ENCODE assay signal across 1 cellular context in the genomic region with DNA sequence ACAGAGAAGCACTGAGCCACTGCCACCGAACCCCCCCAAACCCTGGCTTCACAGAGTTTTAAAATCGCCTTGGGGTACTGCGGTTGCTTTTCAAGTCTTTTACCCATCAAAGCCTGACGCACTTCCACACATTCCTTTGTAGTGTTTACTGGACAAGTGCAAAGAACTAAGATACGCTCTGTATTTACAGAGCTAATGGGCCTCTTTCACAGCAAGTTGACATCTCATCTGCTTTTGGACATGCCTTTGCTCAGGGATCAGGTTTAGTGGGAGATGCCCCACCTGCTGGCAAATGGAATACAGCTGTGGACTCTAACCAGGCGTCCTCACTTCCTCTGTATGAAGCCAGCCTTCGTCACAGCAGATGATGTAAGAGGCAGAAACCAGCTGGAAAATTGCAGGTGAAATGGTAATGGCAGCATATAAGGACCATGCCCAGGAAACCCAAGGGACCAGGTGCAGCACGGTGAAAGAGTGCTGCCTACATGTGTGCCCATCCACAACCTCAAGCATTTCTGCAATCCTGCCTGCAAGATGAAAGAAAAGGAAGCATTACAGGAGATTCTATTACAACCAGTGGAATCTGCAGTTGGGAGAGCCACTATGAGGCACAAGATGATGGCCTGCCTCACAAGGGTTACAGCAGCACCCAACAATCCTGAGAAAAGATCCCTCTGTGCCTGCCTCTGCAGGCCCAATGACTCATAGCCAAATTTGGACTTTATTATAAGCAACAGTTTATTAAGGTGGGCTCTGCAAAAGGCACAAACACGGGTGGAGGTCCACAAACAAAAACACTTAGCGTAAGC.
TF ChIP-seq lines count a peak whose summit lies in the region.

No MANE protein-coding gene starts in this region.

TF ChIP-seq in HepG2, 621 proteins besides CTCF, POLR2A, EP300 and RAD21 (continued from another document and continues in another):
- TF ChIP-seq, protein P1, sequence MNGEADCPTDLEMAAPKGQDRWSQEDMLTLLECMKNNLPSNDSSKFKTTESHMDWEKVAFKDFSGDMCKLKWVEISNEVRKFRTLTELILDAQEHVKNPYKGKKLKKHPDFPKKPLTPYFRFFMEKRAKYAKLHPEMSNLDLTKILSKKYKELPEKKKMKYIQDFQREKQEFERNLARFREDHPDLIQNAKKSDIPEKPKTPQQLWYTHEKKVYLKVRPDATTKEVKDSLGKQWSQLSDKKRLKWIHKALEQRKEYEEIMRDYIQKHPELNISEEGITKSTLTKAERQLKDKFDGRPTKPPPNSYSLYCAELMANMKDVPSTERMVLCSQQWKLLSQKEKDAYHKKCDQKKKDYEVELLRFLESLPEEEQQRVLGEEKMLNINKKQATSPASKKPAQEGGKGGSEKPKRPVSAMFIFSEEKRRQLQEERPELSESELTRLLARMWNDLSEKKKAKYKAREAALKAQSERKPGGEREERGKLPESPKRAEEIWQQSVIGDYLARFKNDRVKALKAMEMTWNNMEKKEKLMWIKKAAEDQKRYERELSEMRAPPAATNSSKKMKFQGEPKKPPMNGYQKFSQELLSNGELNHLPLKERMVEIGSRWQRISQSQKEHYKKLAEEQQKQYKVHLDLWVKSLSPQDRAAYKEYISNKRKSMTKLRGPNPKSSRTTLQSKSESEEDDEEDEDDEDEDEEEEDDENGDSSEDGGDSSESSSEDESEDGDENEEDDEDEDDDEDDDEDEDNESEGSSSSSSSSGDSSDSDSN (CRISPR knock-in tag; IDR thresholded peaks at IDR 0.05) = peak; percentile 60
- no peak for TF ChIP-seq SIN3B (IDR thresholded peaks at IDR 0.05; ENCODE audit: low read length)
- TF ChIP-seq, protein P2, sequence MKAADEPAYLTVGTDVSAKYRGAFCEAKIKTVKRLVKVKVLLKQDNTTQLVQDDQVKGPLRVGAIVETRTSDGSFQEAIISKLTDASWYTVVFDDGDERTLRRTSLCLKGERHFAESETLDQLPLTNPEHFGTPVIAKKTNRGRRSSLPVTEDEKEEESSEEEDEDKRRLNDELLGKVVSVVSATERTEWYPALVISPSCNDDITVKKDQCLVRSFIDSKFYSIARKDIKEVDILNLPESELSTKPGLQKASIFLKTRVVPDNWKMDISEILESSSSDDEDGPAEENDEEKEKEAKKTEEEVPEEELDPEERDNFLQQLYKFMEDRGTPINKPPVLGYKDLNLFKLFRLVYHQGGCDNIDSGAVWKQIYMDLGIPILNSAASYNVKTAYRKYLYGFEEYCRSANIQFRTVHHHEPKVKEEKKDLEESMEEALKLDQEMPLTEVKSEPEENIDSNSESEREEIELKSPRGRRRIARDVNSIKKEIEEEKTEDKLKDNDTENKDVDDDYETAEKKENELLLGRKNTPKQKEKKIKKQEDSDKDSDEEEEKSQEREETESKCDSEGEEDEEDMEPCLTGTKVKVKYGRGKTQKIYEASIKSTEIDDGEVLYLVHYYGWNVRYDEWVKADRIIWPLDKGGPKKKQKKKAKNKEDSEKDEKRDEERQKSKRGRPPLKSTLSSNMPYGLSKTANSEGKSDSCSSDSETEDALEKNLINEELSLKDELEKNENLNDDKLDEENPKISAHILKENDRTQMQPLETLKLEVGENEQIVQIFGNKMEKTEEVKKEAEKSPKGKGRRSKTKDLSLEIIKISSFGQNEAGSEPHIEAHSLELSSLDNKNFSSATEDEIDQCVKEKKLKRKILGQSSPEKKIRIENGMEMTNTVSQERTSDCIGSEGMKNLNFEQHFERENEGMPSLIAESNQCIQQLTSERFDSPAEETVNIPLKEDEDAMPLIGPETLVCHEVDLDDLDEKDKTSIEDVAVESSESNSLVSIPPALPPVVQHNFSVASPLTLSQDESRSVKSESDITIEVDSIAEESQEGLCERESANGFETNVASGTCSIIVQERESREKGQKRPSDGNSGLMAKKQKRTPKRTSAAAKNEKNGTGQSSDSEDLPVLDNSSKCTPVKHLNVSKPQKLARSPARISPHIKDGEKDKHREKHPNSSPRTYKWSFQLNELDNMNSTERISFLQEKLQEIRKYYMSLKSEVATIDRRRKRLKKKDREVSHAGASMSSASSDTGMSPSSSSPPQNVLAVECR (CRISPR knock-in tag; IDR thresholded peaks at IDR 0.05; ENCODE audit: borderline replicate concordance) = peak; percentile 65; the same call in 1 of the 2 replicates
- TF ChIP-seq ZBTB4 (CRISPR knock-in tag; IDR thresholded peaks at IDR 0.05; ENCODE audit: borderline replicate concordance) = no peak
- no peak for TF ChIP-seq RFX1 (IDR thresholded peaks at IDR 0.05)
- no peak for TF ChIP-seq FIP1L1 (IDR thresholded peaks at IDR 0.05; ENCODE audit: borderline replicate concordance, insufficient read depth, low read depth, low read length)
- no peak for TF ChIP-seq ZNF891 (CRISPR knock-in tag; IDR thresholded peaks at IDR 0.05)
- peak; percentile 41; the same call in 1 of the 2 replicates for TF ChIP-seq TFDP1 (CRISPR knock-in tag; IDR thresholded peaks at IDR 0.05; ENCODE audit: borderline replicate concordance)
- TF ChIP-seq CHD2 (IDR thresholded peaks at IDR 0.05; ENCODE audit: low read depth, low read length) = no peak
- TF ChIP-seq ZNF605 (CRISPR knock-in tag; IDR thresholded peaks at IDR 0.05) = peak; percentile 66
- TF ChIP-seq ETV5 (CRISPR knock-in tag; IDR thresholded peaks at IDR 0.05; ENCODE audit: borderline replicate concordance) = peak; percentile 71; the same call in 1 of the 2 replicates
- TF ChIP-seq NFYB (CRISPR knock-in tag; IDR thresholded peaks at IDR 0.05) = no peak
- TF ChIP-seq WIZ (CRISPR knock-in tag; IDR thresholded peaks at IDR 0.05) = no peak
- TF ChIP-seq CAMTA2 (CRISPR knock-in tag; IDR thresholded peaks at IDR 0.05; ENCODE audit: borderline replicate concordance) = no peak
- no peak for TF ChIP-seq ZNF672 (CRISPR knock-in tag; IDR thresholded peaks at IDR 0.05)
- TF ChIP-seq NAIF1 (CRISPR knock-in tag; IDR thresholded peaks at IDR 0.05; ENCODE audit: borderline replicate concordance) = no peak; the same call in 1 of the 2 replicates
- TF ChIP-seq MED1 (CRISPR knock-in tag; IDR thresholded peaks at IDR 0.05) = peak; percentile 93
- no peak for TF ChIP-seq RBFOX2 (IDR thresholded peaks at IDR 0.05; ENCODE audit: low read depth, low read length)
- no peak for TF ChIP-seq IKZF4 (CRISPR knock-in tag; IDR thresholded peaks at IDR 0.05; ENCODE audit: borderline replicate concordance, low read depth, not compliant biosample characterization)
- TF ChIP-seq, protein P3, sequence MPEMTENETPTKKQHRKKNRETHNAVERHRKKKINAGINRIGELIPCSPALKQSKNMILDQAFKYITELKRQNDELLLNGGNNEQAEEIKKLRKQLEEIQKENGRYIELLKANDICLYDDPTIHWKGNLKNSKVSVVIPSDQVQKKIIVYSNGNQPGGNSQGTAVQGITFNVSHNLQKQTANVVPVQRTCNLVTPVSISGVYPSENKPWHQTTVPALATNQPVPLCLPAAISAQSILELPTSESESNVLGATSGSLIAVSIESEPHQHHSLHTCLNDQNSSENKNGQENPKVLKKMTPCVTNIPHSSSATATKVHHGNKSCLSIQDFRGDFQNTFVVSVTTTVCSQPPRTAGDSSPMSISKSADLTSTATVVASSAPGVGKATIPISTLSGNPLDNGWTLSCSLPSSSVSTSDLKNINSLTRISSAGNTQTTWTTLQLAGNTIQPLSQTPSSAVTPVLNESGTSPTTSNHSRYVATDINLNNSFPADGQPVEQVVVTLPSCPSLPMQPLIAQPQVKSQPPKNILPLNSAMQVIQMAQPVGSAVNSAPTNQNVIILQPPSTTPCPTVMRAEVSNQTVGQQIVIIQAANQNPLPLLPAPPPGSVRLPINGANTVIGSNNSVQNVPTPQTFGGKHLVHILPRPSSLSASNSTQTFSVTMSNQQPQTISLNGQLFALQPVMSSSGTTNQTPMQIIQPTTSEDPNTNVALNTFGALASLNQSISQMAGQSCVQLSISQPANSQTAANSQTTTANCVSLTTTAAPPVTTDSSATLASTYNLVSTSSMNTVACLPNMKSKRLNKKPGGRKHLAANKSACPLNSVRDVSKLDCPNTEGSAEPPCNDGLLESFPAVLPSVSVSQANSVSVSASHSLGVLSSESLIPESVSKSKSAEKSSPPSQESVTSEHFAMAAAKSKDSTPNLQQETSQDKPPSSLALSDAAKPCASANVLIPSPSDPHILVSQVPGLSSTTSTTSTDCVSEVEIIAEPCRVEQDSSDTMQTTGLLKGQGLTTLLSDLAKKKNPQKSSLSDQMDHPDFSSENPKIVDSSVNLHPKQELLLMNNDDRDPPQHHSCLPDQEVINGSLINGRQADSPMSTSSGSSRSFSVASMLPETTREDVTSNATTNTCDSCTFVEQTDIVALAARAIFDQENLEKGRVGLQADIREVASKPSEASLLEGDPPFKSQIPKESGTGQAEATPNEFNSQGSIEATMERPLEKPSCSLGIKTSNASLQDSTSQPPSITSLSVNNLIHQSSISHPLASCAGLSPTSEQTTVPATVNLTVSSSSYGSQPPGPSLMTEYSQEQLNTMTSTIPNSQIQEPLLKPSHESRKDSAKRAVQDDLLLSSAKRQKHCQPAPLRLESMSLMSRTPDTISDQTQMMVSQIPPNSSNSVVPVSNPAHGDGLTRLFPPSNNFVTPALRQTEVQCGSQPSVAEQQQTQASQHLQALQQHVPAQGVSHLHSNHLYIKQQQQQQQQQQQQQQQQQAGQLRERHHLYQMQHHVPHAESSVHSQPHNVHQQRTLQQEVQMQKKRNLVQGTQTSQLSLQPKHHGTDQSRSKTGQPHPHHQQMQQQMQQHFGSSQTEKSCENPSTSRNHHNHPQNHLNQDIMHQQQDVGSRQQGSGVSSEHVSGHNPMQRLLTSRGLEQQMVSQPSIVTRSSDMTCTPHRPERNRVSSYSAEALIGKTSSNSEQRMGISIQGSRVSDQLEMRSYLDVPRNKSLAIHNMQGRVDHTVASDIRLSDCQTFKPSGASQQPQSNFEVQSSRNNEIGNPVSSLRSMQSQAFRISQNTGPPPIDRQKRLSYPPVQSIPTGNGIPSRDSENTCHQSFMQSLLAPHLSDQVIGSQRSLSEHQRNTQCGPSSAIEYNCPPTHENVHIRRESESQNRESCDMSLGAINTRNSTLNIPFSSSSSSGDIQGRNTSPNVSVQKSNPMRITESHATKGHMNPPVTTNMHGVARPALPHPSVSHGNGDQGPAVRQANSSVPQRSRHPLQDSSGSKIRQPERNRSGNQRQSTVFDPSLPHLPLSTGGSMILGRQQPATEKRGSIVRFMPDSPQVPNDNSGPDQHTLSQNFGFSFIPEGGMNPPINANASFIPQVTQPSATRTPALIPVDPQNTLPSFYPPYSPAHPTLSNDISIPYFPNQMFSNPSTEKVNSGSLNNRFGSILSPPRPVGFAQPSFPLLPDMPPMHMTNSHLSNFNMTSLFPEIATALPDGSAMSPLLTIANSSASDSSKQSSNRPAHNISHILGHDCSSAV (CRISPR knock-in tag; IDR thresholded peaks at IDR 0.05; ENCODE audit: borderline replicate concordance) = no peak
- TF ChIP-seq ZNF337 (CRISPR knock-in tag; IDR thresholded peaks at IDR 0.05; ENCODE audit: borderline replicate concordance, low read depth) = no peak
- TF ChIP-seq SETDB1 (CRISPR knock-in tag; IDR thresholded peaks at IDR 0.05; ENCODE audit: borderline replicate concordance) = no peak
- TF ChIP-seq ZUFSP (CRISPR knock-in tag; IDR thresholded peaks at IDR 0.05; ENCODE audit: borderline replicate concordance) = no peak
- TF ChIP-seq TEAD2 (CRISPR knock-in tag; IDR thresholded peaks at IDR 0.05) = no peak
- TF ChIP-seq ZNF101 (CRISPR knock-in tag; IDR thresholded peaks at IDR 0.05; ENCODE audit: borderline replicate concordance, low read depth) = no peak
- peak; percentile 87 for TF ChIP-seq HOXD1 (CRISPR knock-in tag; IDR thresholded peaks at IDR 0.05)
- TF ChIP-seq RXRB (CRISPR knock-in tag; IDR thresholded peaks at IDR 0.05; ENCODE audit: borderline replicate concordance) = peak; percentile 91
- TF ChIP-seq ZFP1 (CRISPR knock-in tag; IDR thresholded peaks at IDR 0.05) = no peak
- peak; percentile 64; the same call in 1 of the 2 replicates for TF ChIP-seq ZNF558 (CRISPR knock-in tag; IDR thresholded peaks at IDR 0.05; ENCODE audit: borderline replicate concordance)
- 0 out of 2 replicates have a peak, but pooled peaks have one; percentile 23 for TF ChIP-seq POLR2AphosphoS5 (IDR thresholded peaks at IDR 0.05; ENCODE audit: low read depth, low read length)
- TF ChIP-seq FOXJ3 (CRISPR knock-in tag; IDR thresholded peaks at IDR 0.05; ENCODE audit: borderline replicate concordance) = peak; percentile 83
